In genomic region chr1:203287109-203287893, GRCh38 we compare ENCODE assay signal across 8 cellular contexts. TPM values are rescaled to one million over a fixed set of nuclear protein-coding genes. Genes with fewer than 3 reads are reported as not detected.
A peak's percentile ranks its signal among the peaks of the same experiment; 100 is the strongest.
DNase-seq lines count a peak whose midpoint lies in the region; ATAC-seq and TF ChIP-seq lines count a peak whose summit lies in the region.

No MANE protein-coding gene starts in this region.

- peak overlapping the region; percentile 91 for H3K4me2 ChIP-seq in OCI-LY3 (ENCODE audit: low read length)

- ATAC-seq in HG03108 (IDR thresholded peaks at IDR 0.05; ENCODE audit: unreplicated experiment) = peak; percentile 47

- no peaks in the 10 kb centered on the region for H3K27me3 Mint-ChIP-seq in MCF 10A (ENCODE audit: insufficient read depth, unreplicated experiment)

- intact Hi-C loops in breast epithelium (cut with DNase I; ENCODE audit: low total_unique reads) = no loop called here
- intact Hi-C loops in MCF 10A (cut with micrococcal nuclease) = no loop called here

- CTCF ChIA-PET in MCF 10A (lab: Yijun Ruan, JAX) = interaction anchor here (0.6 to 27.4 kb wide), 7 partner anchors 12 to 853 kb away, joined by 3 to 980 read pairs (median 7); no protein-coding TSS in a partner anchor

- BruUV-seq in MCF 10A (replicated peaks; lab: Mats Ljungman, UMichigan) = no TSS peak

- H3K9me3 ChIP-seq in breast epithelium = no peaks in the 10 kb centered on the region
- no peaks in the 10 kb centered on the region for H3K9me3 ChIP-seq in OCI-LY3 (ENCODE audit: insufficient read depth, low read length)

- H3K27me3 ChIP-seq in breast epithelium (no peaks in the 10 kb centered on the region), OCI-LY3 (ENCODE audit: low read depth, low read length) (no peaks in the 10 kb centered on the region)

- H3K9ac ChIP-seq in OCI-LY3 (ENCODE audit: low read length) = peak overlapping the region; percentile 91

- no peaks in the 10 kb centered on the region for H3K9me3 Mint-ChIP-seq in MCF 10A (ENCODE audit: unreplicated experiment)

- no peaks in the 10 kb centered on the region for H3K79me2 ChIP-seq in OCI-LY3 (ENCODE audit: low read length)

- no peaks in the 10 kb centered on the region for H3K36me3 Mint-ChIP-seq in MCF 10A (ENCODE audit: insufficient read depth, unreplicated experiment)

- no peak for TF ChIP-seq POLR2A in breast epithelium (IDR thresholded peaks at IDR 0.05)

- no peak overlapping the region for H3K27ac Mint-ChIP-seq in MCF 10A (ENCODE audit: low read depth, unreplicated experiment)

- DNase-seq in breast epithelium (ENCODE audit: low spot score in 2 of 2) = peak in 1 of 2 donors; percentile 62
- no peak for DNase-seq in MCF 10A (ENCODE audit: unreplicated experiment)
- DNase-seq in activated gamma-delta T cell (lab: John Stamatoyannopoulos, UW) = peak; percentile 53
- DNase-seq in iris pigment epithelial cell (ENCODE audit: low read depth) = peak; percentile 24
- peak; percentile 56 for DNase-seq in stimulated activated CD4-positive, alpha-beta T cell treated with anti-CD3 and anti-CD28 coated beads, Interleukin-4, amount 100 ng/mL, for 1 hour
- no peak for DNase-seq in inferior parietal cortex (ENCODE audit: extremely low spot score)

- POLR2A ChIA-PET in MCF 10A (lab: Yijun Ruan, JAX) = interaction anchor here (0.8 to 1.2 kb wide), 4 partner anchors 12 to 19 kb away, joined by 3 to 5 read pairs (median 3); no protein-coding TSS in a partner anchor

- TF ChIP-seq CTCF in breast epithelium (IDR thresholded peaks at IDR 0.05) (no peak), MCF 10A (IDR thresholded peaks at IDR 0.05; ENCODE audit: unreplicated experiment) (no peak), OCI-LY3 (IDR thresholded peaks at IDR 0.05; ENCODE audit: low read depth, low read length) (no peak)

- peak overlapping the region; percentile 97 for H3K27ac ChIP-seq in breast epithelium
- peak overlapping the region; percentile 98 for H3K27ac ChIP-seq in OCI-LY3 (ENCODE audit: low read length)

- no peak overlapping the region for H2AFZ ChIP-seq in OCI-LY3 (ENCODE audit: low read depth, low read length)

- H3K4me1 ChIP-seq in breast epithelium (peaks cover 7 to 16% of the 10 kb centered on the region in 2 donors), OCI-LY3 (ENCODE audit: low read length) (peaks cover 80% of the 10 kb centered on the region)

- no peak overlapping the region for H3K4me3 Mint-ChIP-seq in MCF 10A (ENCODE audit: unreplicated experiment)

- H3K4me1 Mint-ChIP-seq in MCF 10A (ENCODE audit: insufficient read depth, unreplicated experiment) = no peaks in the 10 kb centered on the region

- H3K36me3 ChIP-seq in breast epithelium (no peaks in the 10 kb centered on the region), OCI-LY3 (replicated peaks; ENCODE audit: low read depth, low read length) (no peaks in the 10 kb centered on the region)

- H4K20me1 ChIP-seq in OCI-LY3 (ENCODE audit: insufficient read depth, low read length) = no peaks in the 10 kb centered on the region

- H3K4me3 ChIP-seq in breast epithelium (peak overlapping the region in 1 of 3 donors; percentile 23), OCI-LY3 (ENCODE audit: low read length) (peak overlapping the region; percentile 68)

RNA-seq across cellular contexts. Expression of gene BTG2, which starts 18.0 kb away (rescaled TPM):
- total RNA-seq in breast epithelium (100 to 1,000 TPM in 2 of 3 donors, 10 to 100 TPM in 1; 82.7 to 271 (median 102) TPM), MCF 10A (2022) (39.8 and 44.4 TPM in 2 replicates)

RNA-seq across cellular contexts. Expression of gene CHIT1, which starts 57.8 kb away (rescaled TPM):
- total RNA-seq in breast epithelium (10 to 100 TPM in 1 of 3 donors, 1 to 10 TPM in 1, not detected in 1; 5.1 to 15.2 TPM), MCF 10A (2022) (not detected in 2 replicates)

Comparison
In these comparisons a context has a peak if more than half of its experiments do, and no peak if none do; other contexts are left out.
1. DNase-seq: peak in activated gamma-delta T cell (single experiment), iris pigment epithelial cell (single experiment) and stimulated activated CD4-positive, alpha-beta T cell treated with anti-CD3 and anti-CD28 coated beads, Interleukin-4, amount 100 ng/mL, for 1 hour (single experiment); none in MCF 10A (single experiment) and inferior parietal cortex (single experiment).